ENCODE assay signal across 1 cellular context in the genomic region with DNA sequence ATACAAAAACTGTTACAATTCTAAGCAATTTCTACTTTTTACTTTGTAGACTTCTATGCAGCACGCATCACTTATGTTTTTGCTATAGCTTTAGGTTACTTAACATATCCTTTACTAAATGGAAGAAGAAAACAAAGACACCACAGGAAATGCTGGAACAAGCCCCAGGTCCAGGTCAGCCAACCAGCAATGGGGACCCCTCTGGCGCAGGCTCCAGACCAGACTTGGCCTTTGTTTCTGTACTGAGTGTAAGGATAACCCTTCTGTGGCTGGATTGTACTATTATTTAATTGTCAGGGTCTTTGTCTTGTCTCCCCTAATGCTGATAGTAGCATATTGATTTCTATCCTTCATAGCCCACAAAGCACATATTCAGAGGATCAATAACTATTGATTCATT.
TF ChIP-seq lines count a peak whose summit lies in the region.

No MANE protein-coding gene starts in this region.

TF ChIP-seq in WTC11, 78 proteins besides CTCF, POLR2A, EP300 and RAD21 (continued from another document):
- TF ChIP-seq, protein P1, sequence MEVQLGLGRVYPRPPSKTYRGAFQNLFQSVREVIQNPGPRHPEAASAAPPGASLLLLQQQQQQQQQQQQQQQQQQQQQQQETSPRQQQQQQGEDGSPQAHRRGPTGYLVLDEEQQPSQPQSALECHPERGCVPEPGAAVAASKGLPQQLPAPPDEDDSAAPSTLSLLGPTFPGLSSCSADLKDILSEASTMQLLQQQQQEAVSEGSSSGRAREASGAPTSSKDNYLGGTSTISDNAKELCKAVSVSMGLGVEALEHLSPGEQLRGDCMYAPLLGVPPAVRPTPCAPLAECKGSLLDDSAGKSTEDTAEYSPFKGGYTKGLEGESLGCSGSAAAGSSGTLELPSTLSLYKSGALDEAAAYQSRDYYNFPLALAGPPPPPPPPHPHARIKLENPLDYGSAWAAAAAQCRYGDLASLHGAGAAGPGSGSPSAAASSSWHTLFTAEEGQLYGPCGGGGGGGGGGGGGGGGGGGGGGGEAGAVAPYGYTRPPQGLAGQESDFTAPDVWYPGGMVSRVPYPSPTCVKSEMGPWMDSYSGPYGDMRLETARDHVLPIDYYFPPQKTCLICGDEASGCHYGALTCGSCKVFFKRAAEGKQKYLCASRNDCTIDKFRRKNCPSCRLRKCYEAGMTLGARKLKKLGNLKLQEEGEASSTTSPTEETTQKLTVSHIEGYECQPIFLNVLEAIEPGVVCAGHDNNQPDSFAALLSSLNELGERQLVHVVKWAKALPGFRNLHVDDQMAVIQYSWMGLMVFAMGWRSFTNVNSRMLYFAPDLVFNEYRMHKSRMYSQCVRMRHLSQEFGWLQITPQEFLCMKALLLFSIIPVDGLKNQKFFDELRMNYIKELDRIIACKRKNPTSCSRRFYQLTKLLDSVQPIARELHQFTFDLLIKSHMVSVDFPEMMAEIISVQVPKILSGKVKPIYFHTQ (CRISPR knock-in tag; IDR thresholded peaks at IDR 0.05) = no peak
- TF ChIP-seq, protein P2, sequence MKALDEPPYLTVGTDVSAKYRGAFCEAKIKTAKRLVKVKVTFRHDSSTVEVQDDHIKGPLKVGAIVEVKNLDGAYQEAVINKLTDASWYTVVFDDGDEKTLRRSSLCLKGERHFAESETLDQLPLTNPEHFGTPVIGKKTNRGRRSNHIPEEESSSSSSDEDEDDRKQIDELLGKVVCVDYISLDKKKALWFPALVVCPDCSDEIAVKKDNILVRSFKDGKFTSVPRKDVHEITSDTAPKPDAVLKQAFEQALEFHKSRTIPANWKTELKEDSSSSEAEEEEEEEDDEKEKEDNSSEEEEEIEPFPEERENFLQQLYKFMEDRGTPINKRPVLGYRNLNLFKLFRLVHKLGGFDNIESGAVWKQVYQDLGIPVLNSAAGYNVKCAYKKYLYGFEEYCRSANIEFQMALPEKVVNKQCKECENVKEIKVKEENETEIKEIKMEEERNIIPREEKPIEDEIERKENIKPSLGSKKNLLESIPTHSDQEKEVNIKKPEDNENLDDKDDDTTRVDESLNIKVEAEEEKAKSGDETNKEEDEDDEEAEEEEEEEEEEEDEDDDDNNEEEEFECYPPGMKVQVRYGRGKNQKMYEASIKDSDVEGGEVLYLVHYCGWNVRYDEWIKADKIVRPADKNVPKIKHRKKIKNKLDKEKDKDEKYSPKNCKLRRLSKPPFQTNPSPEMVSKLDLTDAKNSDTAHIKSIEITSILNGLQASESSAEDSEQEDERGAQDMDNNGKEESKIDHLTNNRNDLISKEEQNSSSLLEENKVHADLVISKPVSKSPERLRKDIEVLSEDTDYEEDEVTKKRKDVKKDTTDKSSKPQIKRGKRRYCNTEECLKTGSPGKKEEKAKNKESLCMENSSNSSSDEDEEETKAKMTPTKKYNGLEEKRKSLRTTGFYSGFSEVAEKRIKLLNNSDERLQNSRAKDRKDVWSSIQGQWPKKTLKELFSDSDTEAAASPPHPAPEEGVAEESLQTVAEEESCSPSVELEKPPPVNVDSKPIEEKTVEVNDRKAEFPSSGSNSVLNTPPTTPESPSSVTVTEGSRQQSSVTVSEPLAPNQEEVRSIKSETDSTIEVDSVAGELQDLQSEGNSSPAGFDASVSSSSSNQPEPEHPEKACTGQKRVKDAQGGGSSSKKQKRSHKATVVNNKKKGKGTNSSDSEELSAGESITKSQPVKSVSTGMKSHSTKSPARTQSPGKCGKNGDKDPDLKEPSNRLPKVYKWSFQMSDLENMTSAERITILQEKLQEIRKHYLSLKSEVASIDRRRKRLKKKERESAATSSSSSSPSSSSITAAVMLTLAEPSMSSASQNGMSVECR (CRISPR knock-in tag; IDR thresholded peaks at IDR 0.05; ENCODE audit: borderline replicate concordance) = no peak
- TF ChIP-seq NR3C1 (CRISPR knock-in tag; conservative IDR thresholded peaks at IDR 0.05; ENCODE audit: low read depth) (no peak), NFE2L1 (CRISPR knock-in tag; IDR thresholded peaks at IDR 0.05) (no peak), RORB (CRISPR knock-in tag; IDR thresholded peaks at IDR 0.05) (no peak), CBFB (CRISPR knock-in tag; IDR thresholded peaks at IDR 0.05; ENCODE audit: low read depth) (no peak), RELA (CRISPR knock-in tag; IDR thresholded peaks at IDR 0.05; ENCODE audit: borderline replicate concordance) (no peak)
